6 cellular contexts compared by ENCODE assay signal in genomic region chr7:103628742-103629141, GRCh38.
"Had no signal": no experiment of that assay in that cellular context is flagged by ENCODE, and none has a peak within 500 bp of the region (broad histone marks: within the 10 kb centered on the region; RNA-seq: fewer than 3 reads in every experiment).

No MANE protein-coding gene starts in this region.

- ATAC-seq: GM23338 had no signal

- FAIRE-seq: H1, H54, HTR-8/SVneo had no signal

- DNase-seq: H9, HCEC 1CT had no signal

- H3K4me3 ChIP-seq: GM23338 had no signal

- H3K4me2 ChIP-seq: GM23338 had no signal
